ENCODE assay signal across 1 cellular context in genomic region chr10:60816624-60817023, GRCh38.
TF ChIP-seq lines count a peak whose summit lies in the region.

No MANE protein-coding gene starts in this region.

TF ChIP-seq in K562, 482 proteins besides CTCF, POLR2A, EP300 and RAD21 (continued from another document):
- TF ChIP-seq PTRF (tag; IDR thresholded peaks at IDR 0.05) (no peak), KAT8 (IDR thresholded peaks at IDR 0.05; ENCODE audit: low read depth) (no peak), E2F8 (IDR thresholded peaks at IDR 0.05; ENCODE audit: low read depth, partially characterized antibody) (peak; percentile 36), SIN3B (IDR thresholded peaks at IDR 0.05; ENCODE audit: low read depth) (0 out of 2 replicates have a peak, but pooled peaks have one; percentile 40), ATF7 (IDR thresholded peaks at IDR 0.05) (no peak), CREM (IDR thresholded peaks at IDR 0.05; ENCODE audit: low read depth) (0 out of 2 replicates have a peak, but pooled peaks have one; percentile 35), ARID2 (IDR thresholded peaks at IDR 0.05) (peak; percentile 87; the same call in 1 of the 2 replicates), FOXM1 (IDR thresholded peaks at IDR 0.05; ENCODE audit: low read depth) (0 out of 2 replicates have a peak, but pooled peaks have one; percentile 18), FOXM1 (CRISPR knock-in tag; IDR thresholded peaks at IDR 0.05; ENCODE audit: low read depth) (no peak), STAG1 (CRISPR knock-in tag; IDR thresholded peaks at IDR 0.05; ENCODE audit: borderline replicate concordance) (peak; percentile 17; the same call in 1 of the 2 replicates), SMC3 (conservative IDR thresholded peaks at IDR 0.05; ENCODE audit: insufficient read depth, low read depth, low read length) (peak; percentile 92), CC2D1A (IDR thresholded peaks at IDR 0.05) (peak; percentile 69; the same call in 1 of the 2 replicates)
